Comparison of ENCODE assay signal across 13 cellular contexts in the genomic region with DNA sequence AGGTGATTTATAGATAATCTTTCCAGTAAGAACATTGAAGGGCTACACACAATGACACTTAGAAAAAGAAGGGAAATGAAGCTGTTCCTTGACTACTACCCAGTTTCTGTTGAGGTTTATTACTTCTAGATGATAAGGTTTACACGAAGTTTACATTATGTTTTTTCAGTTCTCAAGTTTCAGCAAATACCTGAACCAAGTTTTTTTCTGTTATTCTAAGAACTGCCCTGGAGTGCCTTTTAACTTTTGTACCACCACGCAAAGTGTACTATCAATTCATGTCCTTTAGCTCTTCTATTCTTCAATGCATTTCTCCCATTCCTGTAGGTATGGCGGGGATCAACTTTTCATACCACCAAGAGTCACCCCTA. TPM values are rescaled to one million over a fixed set of nuclear protein-coding genes. Genes with fewer than 3 reads are reported as not detected.
DNase-seq lines count a peak whose midpoint lies in the region; ATAC-seq and TF ChIP-seq lines count a peak whose summit lies in the region.
"Had no signal": no experiment of that assay in that cellular context is flagged by ENCODE, and none has a peak within 500 bp of the region (broad histone marks: within the 10 kb centered on the region; RNA-seq: fewer than 3 reads in every experiment).

No MANE protein-coding gene starts in this region.

- H3K27me3 ChIP-seq in cardiac muscle cell (no peaks in the 10 kb centered on the region), mucosa of rectum (ENCODE audit: control insufficient read depth in 2 of 2, insufficient read depth in 2 of 2, low read length in 2 of 2) (no peaks in the 10 kb centered on the region), thyroid gland (no peaks in the 10 kb centered on the region)

- H3K27ac ChIP-seq in cardiac muscle cell = peak overlapping the region; percentile 44
- peak overlapping the region; percentile 12 to 68 for H3K27ac ChIP-seq in mucosa of rectum (ENCODE audit: low read depth in 2 of 2, low read length in 2 of 2)
- peak overlapping the region; percentile 1 to 44 (median 39) for H3K27ac ChIP-seq in thyroid gland
- H3K27ac ChIP-seq: C4-2B had no signal

- intact Hi-C loops in left ventricle myocardium superior (cut with micrococcal nuclease) = no loop called here
- intact Hi-C loops in activated T-helper 2 cell treated with anti-CD3 and anti-CD28 coated beads, Interferon-gamma antibody, Interleukin-2, Interleukin-4, amounts not matched to agents 10 μg/mL and 5 μg/mL and 100 μg/mL, durations not matched to agents 14 hours and 24 hours and 36 hours (cut with micrococcal nuclease) = loop anchor here (10.0 kb wide), 1 partner anchor 384 kb away; no protein-coding TSS in a partner anchor
- intact Hi-C loops in thyroid gland (cut with DNase I) = loop anchor here (10.0 kb wide), 1 partner anchor 1014 kb away; no protein-coding TSS in a partner anchor

- no peak for TF ChIP-seq POLR2A in thyroid gland (IDR thresholded peaks at IDR 0.05)

- TF ChIP-seq CTCF in cardiac muscle cell (IDR thresholded peaks at IDR 0.05; ENCODE audit: low read depth, low read length) = no peak
- no peak for TF ChIP-seq CTCF in thyroid gland (IDR thresholded peaks at IDR 0.05)

- no peak for ATAC-seq in left ventricle myocardium superior
- ATAC-seq in HG03097 (IDR thresholded peaks at IDR 0.05; ENCODE audit: low FRiP score, unreplicated experiment) = no peak
- ATAC-seq in GM18870 (IDR thresholded peaks at IDR 0.05; ENCODE audit: unreplicated experiment) = no peak
- ATAC-seq: left colon had no signal

- peaks cover 64% of the 10 kb centered on the region for H3K4me1 ChIP-seq in cardiac muscle cell (ENCODE audit: low read depth)
- H3K4me1 ChIP-seq in mucosa of rectum (ENCODE audit: control insufficient read depth in 2 of 2, insufficient read depth in 2 of 2, low read length in 2 of 2) = peaks cover 46 to 54% of the 10 kb centered on the region in 2 donors
- H3K4me1 ChIP-seq in thyroid gland = peaks cover 47 to 54% of the 10 kb centered on the region in 2 donors

- 50 to 55% methylated on average over 3 of the region's 3 CpGs for WGBS in thyroid gland, 2 donors

- H3K27ac Mint-ChIP-seq in activated T-helper 2 cell treated with anti-CD3 and anti-CD28 coated beads, Interferon-gamma antibody, Interleukin-2, Interleukin-4, amounts not matched to agents 10 μg/mL and 5 μg/mL and 100 μg/mL, durations not matched to agents 14 hours and 24 hours and 36 hours = peak overlapping the region; percentile 10

- no peak for DNase-seq in cardiac muscle cell (ENCODE audit: low read depth in 1 of 2, low spot score in 1 of 2)
- DNase-seq in left ventricle myocardium superior = no peak
- no peak for DNase-seq in activated T-helper 2 cell treated with anti-CD3 and anti-CD28 coated beads, Interferon-gamma antibody, Interleukin-2, Interleukin-4, amounts not matched to agents 10 μg/mL and 5 μg/mL and 100 μg/mL, durations not matched to agents 14 hours and 24 hours and 36 hours (ENCODE audit: low spot score)
- no peak for DNase-seq in thyroid gland
- no peak for DNase-seq in glomerular visceral epithelial cell (ENCODE audit: extremely low spot score)
- DNase-seq: anterior cingulate cortex; effector CD4-positive, alpha-beta T cell; left colon; occipital lobe had no signal

- peaks cover 48% of the 10 kb centered on the region for H3K36me3 Mint-ChIP-seq in activated T-helper 2 cell treated with anti-CD3 and anti-CD28 coated beads, Interferon-gamma antibody, Interleukin-2, Interleukin-4, amounts not matched to agents 10 μg/mL and 5 μg/mL and 100 μg/mL, durations not matched to agents 14 hours and 24 hours and 36 hours (ENCODE audit: low read depth)

- peak overlapping the region in 1 of 2 donors; percentile 5 for H3K9ac ChIP-seq in mucosa of rectum (ENCODE audit: low read depth in 1 of 2, low read length in 2 of 2)

- H3K36me3 ChIP-seq in cardiac muscle cell = no peaks in the 10 kb centered on the region
- H3K36me3 ChIP-seq in mucosa of rectum (ENCODE audit: control insufficient read depth in 2 of 2, insufficient read depth in 2 of 2, low read length in 2 of 2) = peaks cover 0 to 4% of the 10 kb centered on the region in 2 donors
- no peaks in the 10 kb centered on the region for H3K36me3 ChIP-seq in thyroid gland

- H3K4me1 Mint-ChIP-seq in activated T-helper 2 cell treated with anti-CD3 and anti-CD28 coated beads, Interferon-gamma antibody, Interleukin-2, Interleukin-4, amounts not matched to agents 10 μg/mL and 5 μg/mL and 100 μg/mL, durations not matched to agents 14 hours and 24 hours and 36 hours (ENCODE audit: low read depth) = peaks cover 49% of the 10 kb centered on the region

- no peaks in the 10 kb centered on the region for H3K9me3 Mint-ChIP-seq in activated T-helper 2 cell treated with anti-CD3 and anti-CD28 coated beads, Interferon-gamma antibody, Interleukin-2, Interleukin-4, amounts not matched to agents 10 μg/mL and 5 μg/mL and 100 μg/mL, durations not matched to agents 14 hours and 24 hours and 36 hours

- H3K9me3 ChIP-seq in cardiac muscle cell (ENCODE audit: low read depth) (no peaks in the 10 kb centered on the region), mucosa of rectum (ENCODE audit: control insufficient read depth in 2 of 2, low read length in 2 of 2) (no peaks in the 10 kb centered on the region), thyroid gland (no peaks in the 10 kb centered on the region)

- H3K4me3 Mint-ChIP-seq in activated T-helper 2 cell treated with anti-CD3 and anti-CD28 coated beads, Interferon-gamma antibody, Interleukin-2, Interleukin-4, amounts not matched to agents 10 μg/mL and 5 μg/mL and 100 μg/mL, durations not matched to agents 14 hours and 24 hours and 36 hours (ENCODE audit: low read depth) = peak overlapping the region; percentile 5

- H3K4me3 ChIP-seq in cardiac muscle cell (no peak overlapping the region), mucosa of rectum (ENCODE audit: low read length in 2 of 2) (no peak overlapping the region), thyroid gland (replicated peaks in 1 of 3) (no peak overlapping the region)

- H3K27me3 Mint-ChIP-seq in activated T-helper 2 cell treated with anti-CD3 and anti-CD28 coated beads, Interferon-gamma antibody, Interleukin-2, Interleukin-4, amounts not matched to agents 10 μg/mL and 5 μg/mL and 100 μg/mL, durations not matched to agents 14 hours and 24 hours and 36 hours (ENCODE audit: low read depth) = no peaks in the 10 kb centered on the region

RNA-seq across cellular contexts. Expression of a gene that starts 5.8 kb away (rescaled TPM):
- total RNA-seq in cardiac muscle cell (22.4 and 27.8 TPM in 2 replicates), left ventricle myocardium superior (7.7 TPM), thyroid gland (10 to 100 TPM; 14.5 to 30.9 (median 21.4) TPM)
- polyA plus RNA-seq in cardiac muscle cell = 17.8 and 34.3 TPM in 2 replicates
- total RNA-seq in activated T-helper 2 cell treated with anti-CD3 and anti-CD28 coated beads, Interferon-gamma antibody, Interleukin-2, Interleukin-4, amounts not matched to agents 10 μg/mL and 5 μg/mL and 100 μg/mL, durations not matched to agents 14 hours and 24 hours and 36 hours = 18.9 and 20.6 TPM in 2 replicates

RNA-seq across cellular contexts. Expression of a gene that starts 40.5 kb away (rescaled TPM):
- total RNA-seq in cardiac muscle cell = 152 and 206 TPM in 2 replicates
- 170 and 240 TPM in 2 replicates for polyA plus RNA-seq in cardiac muscle cell
- total RNA-seq in left ventricle myocardium superior = 2.4 TPM
- 0.76 and 0.82 TPM in 2 replicates for total RNA-seq in activated T-helper 2 cell treated with anti-CD3 and anti-CD28 coated beads, Interferon-gamma antibody, Interleukin-2, Interleukin-4, amounts not matched to agents 10 μg/mL and 5 μg/mL and 100 μg/mL, durations not matched to agents 14 hours and 24 hours and 36 hours
- 1 to 10 TPM in 1 of 4 donors, under 1 TPM in 3; 0.78 to 4.3 (median 0.95) TPM for total RNA-seq in thyroid gland

Comparison
In these comparisons a context has a peak if more than half of its experiments do, and no peak if none do; other contexts are left out.
1. RNA of a gene that starts 40.5 kb away (total RNA-seq): 152 to 206 TPM in cardiac muscle cell; 2.4 TPM in left ventricle myocardium superior (single experiment), 0.78 to 4.3 TPM in thyroid gland and 0.76 to 0.82 TPM in activated T-helper 2 cell treated with anti-CD3 and anti-CD28 coated beads, Interferon-gamma antibody, Interleukin-2, Interleukin-4, amounts not matched to agents 10 μg/mL and 5 μg/mL and 100 μg/mL, durations not matched to agents 14 hours and 24 hours and 36 hours; every median in the first group is over 10 times any median in the second.
2. Peak in every context shown above with its lines, with median percentiles within 50 percentile points of each other: H3K27ac ChIP-seq.